Comparison of ENCODE assay signal across 2 cellular contexts in the genomic region with DNA sequence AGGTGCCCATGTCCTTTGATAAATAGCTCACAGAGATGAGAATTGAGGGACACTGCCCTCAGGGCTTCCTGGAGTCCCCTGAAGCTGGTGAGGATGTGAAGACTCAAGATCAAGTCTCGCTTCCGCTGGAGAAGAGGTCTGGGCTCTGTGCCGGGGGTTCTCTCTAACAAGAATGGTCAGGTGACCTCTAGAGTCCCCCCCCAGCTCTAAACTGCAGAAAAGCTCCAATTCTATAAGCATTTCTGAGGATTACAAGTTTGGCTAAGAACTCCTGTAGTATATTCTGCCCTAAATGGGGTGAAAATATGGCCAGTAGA.
TF ChIP-seq lines count a peak whose summit lies in the region.

No MANE protein-coding gene starts in this region.

TF ChIP-seq in A549, 52 proteins besides CTCF, POLR2A, EP300 and RAD21 (continued from another document):
- no peak for TF ChIP-seq E2F6 (IDR thresholded peaks at IDR 0.05; ENCODE audit: borderline replicate concordance, low read depth)
- no peak for TF ChIP-seq NR3C1 (IDR thresholded peaks at IDR 0.05)
- TF ChIP-seq, protein P1, sequence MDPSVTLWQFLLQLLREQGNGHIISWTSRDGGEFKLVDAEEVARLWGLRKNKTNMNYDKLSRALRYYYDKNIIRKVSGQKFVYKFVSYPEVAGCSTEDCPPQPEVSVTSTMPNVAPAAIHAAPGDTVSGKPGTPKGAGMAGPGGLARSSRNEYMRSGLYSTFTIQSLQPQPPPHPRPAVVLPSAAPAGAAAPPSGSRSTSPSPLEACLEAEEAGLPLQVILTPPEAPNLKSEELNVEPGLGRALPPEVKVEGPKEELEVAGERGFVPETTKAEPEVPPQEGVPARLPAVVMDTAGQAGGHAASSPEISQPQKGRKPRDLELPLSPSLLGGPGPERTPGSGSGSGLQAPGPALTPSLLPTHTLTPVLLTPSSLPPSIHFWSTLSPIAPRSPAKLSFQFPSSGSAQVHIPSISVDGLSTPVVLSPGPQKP (IDR thresholded peaks at IDR 0.05; ENCODE audit: low read depth, low read length): no peak
- TF ChIP-seq JUNB (IDR thresholded peaks at IDR 0.05): no peak
- no peak for TF ChIP-seq RNF2 (IDR thresholded peaks at IDR 0.05; ENCODE audit: borderline replicate concordance, low read depth)
- TF ChIP-seq HDAC2 (IDR thresholded peaks at IDR 0.05): no peak

TF ChIP-seq in IMR-90, 13 proteins besides CTCF, POLR2A, EP300 and RAD21 (continued from another document):
- TF ChIP-seq, protein P2, sequence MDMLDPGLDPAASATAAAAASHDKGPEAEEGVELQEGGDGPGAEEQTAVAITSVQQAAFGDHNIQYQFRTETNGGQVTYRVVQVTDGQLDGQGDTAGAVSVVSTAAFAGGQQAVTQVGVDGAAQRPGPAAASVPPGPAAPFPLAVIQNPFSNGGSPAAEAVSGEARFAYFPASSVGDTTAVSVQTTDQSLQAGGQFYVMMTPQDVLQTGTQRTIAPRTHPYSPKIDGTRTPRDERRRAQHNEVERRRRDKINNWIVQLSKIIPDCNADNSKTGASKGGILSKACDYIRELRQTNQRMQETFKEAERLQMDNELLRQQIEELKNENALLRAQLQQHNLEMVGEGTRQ (IDR thresholded peaks at IDR 0.05; ENCODE audit: low read depth, low read length): no peak
- TF ChIP-seq MAFK (IDR thresholded peaks at IDR 0.05; ENCODE audit: low read depth, low read length): no peak
- TF ChIP-seq CHD1 (IDR thresholded peaks at IDR 0.05; ENCODE audit: low read depth, low read length): no peak
- TF ChIP-seq NFE2L2 (IDR thresholded peaks at IDR 0.05; ENCODE audit: low read depth, low read length): no peak
